Comparison of ENCODE assay signal across 15 cellular contexts in the genomic region with DNA sequence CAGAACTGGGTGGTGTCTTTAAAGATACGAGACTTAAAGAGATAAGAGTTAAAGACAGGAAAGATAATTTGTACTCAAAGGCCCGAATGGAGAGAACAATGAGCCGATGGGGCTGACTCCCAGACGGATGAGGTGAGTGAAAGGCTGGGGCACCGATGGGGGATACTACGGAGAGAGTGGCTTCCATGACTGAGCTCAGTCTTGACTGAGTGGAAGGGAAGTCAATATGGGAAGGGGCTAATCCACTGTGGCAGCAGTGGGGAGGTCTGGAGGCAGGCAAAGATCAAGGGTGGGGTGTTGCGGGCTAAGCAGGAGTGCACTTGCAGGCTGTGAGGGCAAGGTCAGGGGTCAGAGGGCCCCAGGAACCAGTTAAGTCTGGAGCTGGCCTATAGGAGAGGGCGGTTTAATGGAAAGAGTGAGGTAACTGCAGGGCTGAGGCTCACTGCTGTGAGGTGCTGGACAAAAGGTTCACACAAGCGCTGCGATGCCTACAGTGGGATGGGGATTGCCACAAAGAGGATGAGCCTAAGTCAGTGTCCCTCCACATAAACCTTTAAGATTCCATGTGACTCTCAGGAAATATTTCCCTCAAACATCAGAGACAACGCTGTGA. TPM values are rescaled to one million over a fixed set of nuclear protein-coding genes. Genes with fewer than 3 reads are reported as not detected.
DNase-seq lines count a peak whose midpoint lies in the region; ATAC-seq and TF ChIP-seq lines count a peak whose summit lies in the region.
"Had no signal": no experiment of that assay in that cellular context is flagged by ENCODE, and none has a peak within 500 bp of the region (broad histone marks: within the 10 kb centered on the region; RNA-seq: fewer than 3 reads in every experiment).

No MANE protein-coding gene starts in this region.

- ATAC-seq in activated CD8-positive, alpha-beta memory T cell treated with anti-CD3 and anti-CD28 coated beads, Interleukin-2, amount 10 ng/mL, durations not matched to agents 7 days and 5 days: peak; percentile 12
- no peak for ATAC-seq in HG03139 (IDR thresholded peaks at IDR 0.05; ENCODE audit: unreplicated experiment)

- H3K27ac Mint-ChIP-seq in activated CD8-positive, alpha-beta memory T cell treated with anti-CD3 and anti-CD28 coated beads, Interleukin-2, amount 10 ng/mL, durations not matched to agents 7 days and 5 days: no peak overlapping the region
- H3K27ac Mint-ChIP-seq in endodermal cell (peak overlapping the region; percentile 65), neural progenitor cell (peak overlapping the region; percentile 68)
- H3K27ac Mint-ChIP-seq: CD8-positive, alpha-beta memory T cell had no signal

- no peaks in the 10 kb centered on the region for H3K27me3 ChIP-seq in endodermal cell (ENCODE audit: control insufficient read depth, insufficient read depth, low read length, poor library complexity, severe bottlenecking)
- no peaks in the 10 kb centered on the region for H3K27me3 ChIP-seq in neural progenitor cell

- no peak overlapping the region for H2AFZ ChIP-seq in neural progenitor cell (replicated peaks)
- H2AFZ ChIP-seq: GM23248 had no signal

- no peak for TF ChIP-seq CTCF in endodermal cell (conservative IDR thresholded peaks at IDR 0.05)
- TF ChIP-seq CTCF in neural progenitor cell (IDR thresholded peaks at IDR 0.05): no peak

- H3K9me3 Mint-ChIP-seq in activated CD8-positive, alpha-beta memory T cell treated with anti-CD3 and anti-CD28 coated beads, Interleukin-2, amount 10 ng/mL, durations not matched to agents 7 days and 5 days (ENCODE audit: low read depth): no peaks in the 10 kb centered on the region
- no peaks in the 10 kb centered on the region for H3K9me3 Mint-ChIP-seq in endodermal cell
- H3K9me3 Mint-ChIP-seq in neural progenitor cell: no peaks in the 10 kb centered on the region
- H3K9me3 Mint-ChIP-seq: CD8-positive, alpha-beta memory T cell; IgD-negative memory B cell had no signal

- no peaks in the 10 kb centered on the region for H3K36me3 ChIP-seq in endodermal cell (ENCODE audit: control insufficient read depth, insufficient read depth, low read length)
- H3K36me3 ChIP-seq in neural progenitor cell: no peaks in the 10 kb centered on the region

- H3K9me3 ChIP-seq in endodermal cell (ENCODE audit: control insufficient read depth, low read length): no peaks in the 10 kb centered on the region
- H3K9me3 ChIP-seq in neural progenitor cell (ENCODE audit: low read depth): no peaks in the 10 kb centered on the region
- H3K9me3 ChIP-seq: Caco-2, HAP-1 had no signal

- H3F3A ChIP-seq in neural progenitor cell (ENCODE audit: low read depth): peaks cover 14% of the 10 kb centered on the region

- peaks cover 8% of the 10 kb centered on the region for H4K20me1 ChIP-seq in neural progenitor cell (ENCODE audit: low read depth)

- no peak overlapping the region for H3K4me3 Mint-ChIP-seq in activated CD8-positive, alpha-beta memory T cell treated with anti-CD3 and anti-CD28 coated beads, Interleukin-2, amount 10 ng/mL, durations not matched to agents 7 days and 5 days
- H3K4me3 Mint-ChIP-seq in endodermal cell: no peak overlapping the region
- no peak overlapping the region for H3K4me3 Mint-ChIP-seq in neural progenitor cell
- H3K4me3 Mint-ChIP-seq: CD8-positive, alpha-beta memory T cell; IgD-negative memory B cell had no signal

- H3K4me1 Mint-ChIP-seq in activated CD8-positive, alpha-beta memory T cell treated with anti-CD3 and anti-CD28 coated beads, Interleukin-2, amount 10 ng/mL, durations not matched to agents 7 days and 5 days: no peaks in the 10 kb centered on the region
- H3K4me1 Mint-ChIP-seq in endodermal cell (peaks cover 19% of the 10 kb centered on the region), neural progenitor cell (peaks cover 21% of the 10 kb centered on the region)
- H3K4me1 Mint-ChIP-seq: CD8-positive, alpha-beta memory T cell; IgD-negative memory B cell had no signal

- no peak overlapping the region for H3K4me3 ChIP-seq in endodermal cell (ENCODE audit: low read length)
- no peak overlapping the region for H3K4me3 ChIP-seq in neural progenitor cell
- H3K4me3 ChIP-seq: GM23248, HAP-1 had no signal

- H3K4me1 ChIP-seq in endodermal cell (ENCODE audit: control insufficient read depth, insufficient read depth, low read length) (peaks cover 7% of the 10 kb centered on the region), neural progenitor cell (peaks cover 14% of the 10 kb centered on the region)
- H3K4me1 ChIP-seq: Caco-2, HAP-1 had no signal

- 77 to 87% methylated on average over 8 to 11 of the region's 11 CpGs for WGBS in endodermal cell (ENCODE audit: insufficient coverage in 1 of 2, insufficient read length in 1 of 2), 2 experiments

- H3K4me2 ChIP-seq in neural progenitor cell: peak overlapping the region; percentile 19

- H3K9ac ChIP-seq in endodermal cell (ENCODE audit: extremely low read depth, low read length, poor library complexity, severe bottlenecking): no peak overlapping the region
- H3K9ac ChIP-seq in neural progenitor cell: no peak overlapping the region
- H3K9ac ChIP-seq: GM23248 had no signal

- CTCF ChIA-PET in activated CD8-positive, alpha-beta memory T cell treated with anti-CD3 and anti-CD28 coated beads, Interleukin-2, amount 10 ng/mL, durations not matched to agents 7 days and 5 days (lab: Charles Lee): no interaction called here

- no peak overlapping the region for H3K27ac ChIP-seq in endodermal cell (ENCODE audit: low read depth, low read length)
- H3K27ac ChIP-seq in neural progenitor cell: no peak overlapping the region
- H3K27ac ChIP-seq: 22Rv1, GM23248 had no signal

- no peaks in the 10 kb centered on the region for H3K36me3 Mint-ChIP-seq in activated CD8-positive, alpha-beta memory T cell treated with anti-CD3 and anti-CD28 coated beads, Interleukin-2, amount 10 ng/mL, durations not matched to agents 7 days and 5 days
- H3K36me3 Mint-ChIP-seq in endodermal cell (ENCODE audit: low read depth) (no peaks in the 10 kb centered on the region), neural progenitor cell (peaks cover 15% of the 10 kb centered on the region)
- H3K36me3 Mint-ChIP-seq: CD8-positive, alpha-beta memory T cell; IgD-negative memory B cell had no signal

- peaks cover 10% of the 10 kb centered on the region for H3K27me3 Mint-ChIP-seq in activated CD8-positive, alpha-beta memory T cell treated with anti-CD3 and anti-CD28 coated beads, Interleukin-2, amount 10 ng/mL, durations not matched to agents 7 days and 5 days
- H3K27me3 Mint-ChIP-seq in endodermal cell (ENCODE audit: insufficient read depth): no peaks in the 10 kb centered on the region
- H3K27me3 Mint-ChIP-seq in neural progenitor cell (ENCODE audit: insufficient read depth, low read depth): no peaks in the 10 kb centered on the region

- no peaks in the 10 kb centered on the region for H3K79me2 ChIP-seq in neural progenitor cell (ENCODE audit: low read depth)

- DNase-seq in activated CD8-positive, alpha-beta memory T cell treated with anti-CD3 and anti-CD28 coated beads, Interleukin-2, amount 10 ng/mL, durations not matched to agents 7 days and 5 days: no peak
- no peak for DNase-seq in activated CD8-positive, alpha-beta memory T cell treated with anti-CD3 and anti-CD28 coated beads, Interleukin-2, amount 50 U/mL, for 48 hours
- DNase-seq in endodermal cell (peak; percentile 60), neural progenitor cell (ENCODE audit: low spot score) (peak; percentile 33), cerebellum (ENCODE audit: low spot score) (no peak), NOMO-1 treated with dmso at 0.1 percent for 144 hours (lab: John Stamatoyannopoulos, UW; ENCODE audit: unreplicated experiment) (no peak)
- no peak for DNase-seq in stimulated activated naive CD4-positive, alpha-beta T cell treated with Interleukin-2 at 50 U/mL for 16 hours (lab: John Stamatoyannopoulos, UW)
- DNase-seq: Caco-2; CD8-positive, alpha-beta memory T cell; DMS53; GM23248 had no signal

RNA-seq across cellular contexts. Expression of a gene that starts 42.1 kb away (rescaled TPM):
- under 1 TPM in 1 of 2 experiments, not detected in 1; 0.30 TPM for total RNA-seq in activated CD8-positive, alpha-beta memory T cell treated with anti-CD3 and anti-CD28 coated beads, Interleukin-2, amount 10 ng/mL, durations not matched to agents 7 days and 5 days
- 10 to 100 TPM in 1 of 2 donors, 1 to 10 TPM in 1; 8.8 to 19.5 TPM for total RNA-seq in endodermal cell
- 15.1 TPM for polyA plus RNA-seq in endodermal cell (2013, experiment 1 of 2)
- 12.5 TPM for polyA plus RNA-seq in endodermal cell (2013, experiment 2 of 2)
- total RNA-seq in neural progenitor cell (ENCODE audit: low replicate concordance): 13.5 and 23.0 TPM in 2 replicates
- 36.3 TPM for total RNA-seq in cerebellum
- total RNA-seq: CD8-positive, alpha-beta memory T cell had no signal
- polyA plus RNA-seq: CD8-positive, alpha-beta memory T cell; IgD-negative memory B cell had no signal

Comparison
In these comparisons a context has a peak if more than half of its experiments do, and no peak if none do; other contexts are left out.
1. DNase-seq: peak in endodermal cell (single experiment) and neural progenitor cell (single experiment); none in activated CD8-positive, alpha-beta memory T cell treated with anti-CD3 and anti-CD28 coated beads, Interleukin-2, amount 10 ng/mL, durations not matched to agents 7 days and 5 days (single experiment), activated CD8-positive, alpha-beta memory T cell treated with anti-CD3 and anti-CD28 coated beads, Interleukin-2, amount 50 U/mL, for 48 hours (single experiment), cerebellum (single experiment), NOMO-1 treated with dmso at 0.1 percent for 144 hours (single experiment) and stimulated activated naive CD4-positive, alpha-beta T cell treated with Interleukin-2 at 50 U/mL for 16 hours (single experiment).
2. RNA of a gene that starts 42.1 kb away (total RNA-seq): 36.3 TPM in cerebellum (single experiment), 13.5 to 23.0 TPM in neural progenitor cell and 8.8 to 19.5 TPM in endodermal cell; 0.30 TPM in activated CD8-positive, alpha-beta memory T cell treated with anti-CD3 and anti-CD28 coated beads, Interleukin-2, amount 10 ng/mL, durations not matched to agents 7 days and 5 days; every median in the first group is over 4 times any median in the second.